Comparison of ENCODE assay signal across 18 cellular contexts in genomic region chr2:16013571-16013970, GRCh38.
DNase-seq lines count a peak whose midpoint lies in the region; ATAC-seq and TF ChIP-seq lines count a peak whose summit lies in the region.
"Had no signal": no experiment of that assay in that cellular context is flagged by ENCODE, and none has a peak within 500 bp of the region (broad histone marks: within the 10 kb centered on the region; RNA-seq: fewer than 3 reads in every experiment).

No MANE protein-coding gene starts in this region.

- no TSS peak for BruUV-seq in Caco-2 (replicated peaks; lab: Mats Ljungman, UMichigan)

- H3K79me2 ChIP-seq in KMS-11 (ENCODE audit: insufficient read depth, low read depth): no peaks in the 10 kb centered on the region
- no peaks in the 10 kb centered on the region for H3K79me2 ChIP-seq in neural progenitor cell (ENCODE audit: low read depth)

- H3K36me3 Mint-ChIP-seq in Caco-2 (ENCODE audit: insufficient read depth, unreplicated experiment) (peaks cover 13% of the 10 kb centered on the region), endodermal cell (ENCODE audit: low read depth) (no peaks in the 10 kb centered on the region), neural progenitor cell (no peaks in the 10 kb centered on the region)
- H3K36me3 Mint-ChIP-seq: natural killer cell treated with Interleukin-12 subunit alpha and Interleukin-12 subunit beta and Interleukin-15 and Interleukin-18, amount 100 ng/mL, for 72 hours had no signal

- H3K9me3 ChIP-seq in Caco-2 (no peaks in the 10 kb centered on the region), endodermal cell (ENCODE audit: control insufficient read depth, low read length) (no peaks in the 10 kb centered on the region), neural progenitor cell (ENCODE audit: low read depth) (no peaks in the 10 kb centered on the region), gastrocnemius medialis (no peaks in the 10 kb centered on the region), heart left ventricle (no peaks in the 10 kb centered on the region)
- H3K9me3 ChIP-seq: right lobe of liver, upper lobe of right lung had no signal

- peak overlapping the region; percentile 88 for H2AFZ ChIP-seq in KMS-11 (ENCODE audit: low read depth)
- peak overlapping the region; percentile 56 for H2AFZ ChIP-seq in neural progenitor cell (replicated peaks)

- H4K20me1 ChIP-seq in KMS-11 (ENCODE audit: insufficient read depth) (no peaks in the 10 kb centered on the region), neural progenitor cell (ENCODE audit: low read depth) (no peaks in the 10 kb centered on the region)

- in situ Hi-C loops in gastrocnemius medialis (cut with MboI; ENCODE audit: low sequenced_read_pairs in 4 of 4) (no loop called here), ACHN (cut with HindIII; ENCODE audit: low pct_ligation_motif_present, low pct_unique_long_range_greater_than_20kb, low sequenced_read_pairs) (no loop called here)

- H3K4me2 ChIP-seq in KMS-11: peak overlapping the region; percentile 43; the same call in 1 of the 2 replicates
- H3K4me2 ChIP-seq in neural progenitor cell: peak overlapping the region; percentile 66

- no peak for ATAC-seq in gastrocnemius medialis
- ATAC-seq in heart left ventricle: no peak
- ATAC-seq: esophagus mucosa; natural killer cell treated with Interleukin-12 subunit alpha and Interleukin-12 subunit beta and Interleukin-15 and Interleukin-18, amount 100 ng/mL, for 72 hours had no signal

- H3F3A ChIP-seq in neural progenitor cell (ENCODE audit: low read depth): peaks cover 18% of the 10 kb centered on the region

- H3K27ac Mint-ChIP-seq in Caco-2 (ENCODE audit: unreplicated experiment) (peak overlapping the region; percentile 96), endodermal cell (no peak overlapping the region), neural progenitor cell (peak overlapping the region; percentile 81)
- H3K27ac Mint-ChIP-seq: activated T-helper 1 cell treated with anti-CD3 and anti-CD28 coated beads, Interleukin-12 subunit alpha, Interleukin-12 subunit beta, Interleukin-2, Interleukin-4 antibody, amounts not matched to agents 30 ng/mL and 10 ng/mL and 1 ng/mL, durations not matched to agents 14 hours and 24 hours and 36 hours; natural killer cell treated with Interleukin-12 subunit alpha and Interleukin-12 subunit beta and Interleukin-15 and Interleukin-18, amount 100 ng/mL, for 72 hours had no signal

- TF ChIP-seq CTCF in Caco-2 (IDR thresholded peaks at IDR 0.05; ENCODE audit: insufficient read depth in 1 of 2, low read depth in 1 of 2, low read length in 1 of 2, severe bottlenecking in 1 of 2, unreplicated experiment in 1 of 2) (no peak), KMS-11 (conservative IDR thresholded peaks at IDR 0.05; ENCODE audit: low read depth, low read length) (no peak), endodermal cell (conservative IDR thresholded peaks at IDR 0.05) (no peak), neural progenitor cell (IDR thresholded peaks at IDR 0.05) (no peak), gastrocnemius medialis (IDR thresholded peaks at IDR 0.05 in 4 of 5, conservative IDR thresholded peaks at IDR 0.05 in 1 of 5) (no peak), heart left ventricle (IDR thresholded peaks at IDR 0.05) (no peak)

- H3K4me3 Mint-ChIP-seq in Caco-2 (ENCODE audit: unreplicated experiment) (peak overlapping the region; percentile 75), endodermal cell (peak overlapping the region; percentile 22), neural progenitor cell (peak overlapping the region; percentile 2)
- H3K4me3 Mint-ChIP-seq: activated T-helper 1 cell treated with anti-CD3 and anti-CD28 coated beads, Interleukin-12 subunit alpha, Interleukin-12 subunit beta, Interleukin-2, Interleukin-4 antibody, amounts not matched to agents 30 ng/mL and 10 ng/mL and 1 ng/mL, durations not matched to agents 14 hours and 24 hours and 36 hours; natural killer cell treated with Interleukin-12 subunit alpha and Interleukin-12 subunit beta and Interleukin-15 and Interleukin-18, amount 100 ng/mL, for 72 hours had no signal

- H3K4me3 ChIP-seq in Caco-2 (ENCODE audit: low read depth, low read length): no peak overlapping the region
- H3K4me3 ChIP-seq in KMS-11 (IDR thresholded peaks at IDR 0.05; ENCODE audit: insufficient read depth, low read depth, low read length): no peak overlapping the region
- H3K4me3 ChIP-seq in endodermal cell (ENCODE audit: low read length): no peak overlapping the region
- H3K4me3 ChIP-seq in neural progenitor cell: no peak overlapping the region
- no peak overlapping the region for H3K4me3 ChIP-seq in gastrocnemius medialis
- H3K4me3 ChIP-seq in heart left ventricle: no peak overlapping the region
- H3K4me3 ChIP-seq: right lobe of liver had no signal

- H3K27me3 ChIP-seq in Caco-2 (replicated peaks; ENCODE audit: control insufficient read depth, insufficient read depth, low read length) (no peaks in the 10 kb centered on the region), KMS-11 (ENCODE audit: insufficient read depth, low read depth) (no peaks in the 10 kb centered on the region), endodermal cell (ENCODE audit: control insufficient read depth, insufficient read depth, low read length, poor library complexity, severe bottlenecking) (peaks cover 6% of the 10 kb centered on the region), neural progenitor cell (peaks cover 14% of the 10 kb centered on the region), gastrocnemius medialis (peaks cover 20 to 35% (median 28%) of the 10 kb centered on the region in 3 donors), heart left ventricle (peaks cover 0 to 61% (median 22%) of the 10 kb centered on the region in 9 donors)
- H3K27me3 ChIP-seq: right lobe of liver had no signal

- TF ChIP-seq POLR2A in gastrocnemius medialis (IDR thresholded peaks at IDR 0.05) (no peak), heart left ventricle (IDR thresholded peaks at IDR 0.05) (no peak)

- DNase-seq in Caco-2: no peak
- DNase-seq in endodermal cell: no peak
- DNase-seq in neural progenitor cell (ENCODE audit: low spot score): no peak
- DNase-seq in gastrocnemius medialis: no peak
- DNase-seq in ACHN: no peak
- DNase-seq in heart left ventricle: no peak
- no peak for DNase-seq in NCI-H1436 treated with DMSO at 0.1 percent for 48 hours (lab: John Stamatoyannopoulos, UW)
- DNase-seq: AML-193; cortex of kidney; HCEC 1CT; stimulated activated CD4-positive, alpha-beta T cell treated with anti-CD3 and anti-CD28 coated beads, Interleukin-2, amount 100 ng/mL, for 48 hours; T-helper 9 cell; upper lobe of right lung had no signal

- H3K9ac ChIP-seq in KMS-11 (peak overlapping the region; percentile 20; the same call in 1 of the 2 replicates), endodermal cell (ENCODE audit: extremely low read depth, low read length, poor library complexity, severe bottlenecking) (no peak overlapping the region), neural progenitor cell (no peak overlapping the region)

- CTCF ChIA-PET in Caco-2 (lab: Charles Lee): no interaction called here

- H3K27me3 Mint-ChIP-seq in Caco-2 (ENCODE audit: insufficient read depth, unreplicated experiment): no peaks in the 10 kb centered on the region
- H3K27me3 Mint-ChIP-seq in endodermal cell (ENCODE audit: insufficient read depth): peaks cover 30% of the 10 kb centered on the region
- peaks cover 12% of the 10 kb centered on the region for H3K27me3 Mint-ChIP-seq in neural progenitor cell (ENCODE audit: insufficient read depth, low read depth)

- H3K27ac ChIP-seq in KMS-11 (peak overlapping the region; percentile 32; the same call in 1 of the 2 replicates), endodermal cell (ENCODE audit: low read depth, low read length) (peak overlapping the region; percentile 96), neural progenitor cell (no peak overlapping the region), gastrocnemius medialis (no peak overlapping the region), heart left ventricle (no peak overlapping the region)
- H3K27ac ChIP-seq: right lobe of liver, upper lobe of right lung had no signal

- WGBS in endodermal cell (ENCODE audit: insufficient coverage in 1 of 2, insufficient read length in 1 of 2), 2 experiments: 82 to 88% methylated on average over 7 to 11 of the region's 11 CpGs
- 33 to 50% (median 39%) methylated on average over 11 of the region's 11 CpGs for WGBS in heart left ventricle, 4 donors

- intact Hi-C loops in Caco-2 (cut with micrococcal nuclease; ENCODE audit: unreplicated experiment) (loop anchor here (1.0 to 10.0 kb wide), 5 partner anchors 27 to 413 kb away; partner anchors contain the start of gene MYCN), gastrocnemius medialis (cut with DNase I; ENCODE audit: low total_unique reads) (no loop called here), heart left ventricle (cut with DNase I) (no loop called here)

- H3K9me3 Mint-ChIP-seq in Caco-2 (ENCODE audit: unreplicated experiment) (no peaks in the 10 kb centered on the region), endodermal cell (no peaks in the 10 kb centered on the region), neural progenitor cell (no peaks in the 10 kb centered on the region)
- H3K9me3 Mint-ChIP-seq: activated T-helper 1 cell treated with anti-CD3 and anti-CD28 coated beads, Interleukin-12 subunit alpha, Interleukin-12 subunit beta, Interleukin-2, Interleukin-4 antibody, amounts not matched to agents 30 ng/mL and 10 ng/mL and 1 ng/mL, durations not matched to agents 14 hours and 24 hours and 36 hours; natural killer cell treated with Interleukin-12 subunit alpha and Interleukin-12 subunit beta and Interleukin-15 and Interleukin-18, amount 100 ng/mL, for 72 hours had no signal

- peaks cover 18% of the 10 kb centered on the region; the same call in 1 of the 2 replicates for H3K4me1 ChIP-seq in Caco-2
- peaks cover 16% of the 10 kb centered on the region for H3K4me1 ChIP-seq in KMS-11 (ENCODE audit: low read depth, poor library complexity, severe bottlenecking)
- peaks cover 3% of the 10 kb centered on the region for H3K4me1 ChIP-seq in endodermal cell (ENCODE audit: control insufficient read depth, insufficient read depth, low read length)
- H3K4me1 ChIP-seq in neural progenitor cell: peaks cover 18% of the 10 kb centered on the region
- no peaks in the 10 kb centered on the region for H3K4me1 ChIP-seq in gastrocnemius medialis
- H3K4me1 ChIP-seq in heart left ventricle: peaks cover 0 to 12% (median 3%) of the 10 kb centered on the region in 12 donors

- H3K4me1 Mint-ChIP-seq in Caco-2 (ENCODE audit: low read depth, unreplicated experiment) (peaks cover 31% of the 10 kb centered on the region), endodermal cell (peaks cover 17% of the 10 kb centered on the region), neural progenitor cell (peaks cover 39% of the 10 kb centered on the region)

- POLR2A ChIA-PET in Caco-2 (lab: Charles Lee): no interaction called here

- H3K36me3 ChIP-seq in Caco-2 (ENCODE audit: control insufficient read depth, insufficient read depth, low read length) (no peaks in the 10 kb centered on the region), KMS-11 (ENCODE audit: insufficient read depth) (no peaks in the 10 kb centered on the region), endodermal cell (ENCODE audit: control insufficient read depth, insufficient read depth, low read length) (no peaks in the 10 kb centered on the region), neural progenitor cell (no peaks in the 10 kb centered on the region), gastrocnemius medialis (no peaks in the 10 kb centered on the region), heart left ventricle (no peaks in the 10 kb centered on the region)
- H3K36me3 ChIP-seq: right lobe of liver, upper lobe of right lung had no signal

Comparison
In these comparisons a context has a peak if more than half of its experiments do, and no peak if none do; other contexts are left out.
1. H3K4me3 Mint-ChIP-seq: peak in every context shown above with its lines; median percentile 75 in Caco-2; 22 in endodermal cell; 2 in neural progenitor cell.
2. H3K27ac ChIP-seq: peak in KMS-11 (single experiment) and endodermal cell (single experiment); none in neural progenitor cell (single experiment), gastrocnemius medialis (0 of 4) and heart left ventricle (0 of 12).